In genomic region chr3:31531465-31531991, GRCh38 we compare ENCODE assay signal across 8 cellular contexts. TPM values are rescaled to one million over a fixed set of nuclear protein-coding genes. Genes with fewer than 3 reads are reported as not detected.
A peak's percentile ranks its signal among the peaks of the same experiment; 100 is the strongest.
DNase-seq lines count a peak whose midpoint lies in the region; ATAC-seq and TF ChIP-seq lines count a peak whose summit lies in the region.

No MANE protein-coding gene starts in this region.

- peaks cover 12% of the 10 kb centered on the region for H3K4me1 Mint-ChIP-seq in activated naive CD8-positive, alpha-beta T cell treated with anti-CD3 and anti-CD28 coated beads for 36 hours

- H3K9me3 Mint-ChIP-seq in activated naive CD8-positive, alpha-beta T cell treated with anti-CD3 and anti-CD28 coated beads for 36 hours: no peaks in the 10 kb centered on the region

- TF ChIP-seq POLR2A in tibial nerve (IDR thresholded peaks at IDR 0.05): no peak

- H3K4me3 Mint-ChIP-seq in activated naive CD8-positive, alpha-beta T cell treated with anti-CD3 and anti-CD28 coated beads for 36 hours: peak overlapping the region; percentile 95

- no peaks in the 10 kb centered on the region for H3K27me3 Mint-ChIP-seq in activated naive CD8-positive, alpha-beta T cell treated with anti-CD3 and anti-CD28 coated beads for 36 hours

- no peaks in the 10 kb centered on the region for H3K9me3 ChIP-seq in tibial nerve

- H3K27ac Mint-ChIP-seq in activated naive CD8-positive, alpha-beta T cell treated with anti-CD3 and anti-CD28 coated beads for 36 hours: peak overlapping the region; percentile 99

- ATAC-seq in GM21447 (IDR thresholded peaks at IDR 0.05; ENCODE audit: unreplicated experiment): no peak

- H3K27ac ChIP-seq in HL-60 (replicated peaks) (peak overlapping the region; percentile 100), layer of hippocampus (ENCODE audit: low read depth, low read length) (peak overlapping the region; percentile 100), tibial nerve (peak overlapping the region; percentile 89 to 99 (median 98))

- no peaks in the 10 kb centered on the region for H3K36me3 ChIP-seq in tibial nerve

- DNase-seq in AG10803 (ENCODE audit: low read depth) (peak; percentile 7), HL-60 (ENCODE audit: low read depth in 1 of 2, low spot score in 1 of 2) (no peak), tibial nerve (ENCODE audit: low spot score in 2 of 2) (no peak), UCSD-AML1 (lab: John Stamatoyannopoulos, UW; ENCODE audit: unreplicated experiment) (no peak)
- DNase-seq in activated naive CD8-positive, alpha-beta T cell treated with anti-CD3 and anti-CD28 coated beads for 36 hours: no peak
- DNase-seq in activated naive CD4-positive, alpha-beta T cell treated with anti-CD3 and anti-CD28 coated beads, Interleukin-2, amount 50 U/mL, for 16 hours: no peak

- 2% methylated on average over 31 of the region's 31 CpGs for WGBS in tibial nerve, 2 donors

- H3K36me3 Mint-ChIP-seq in activated naive CD8-positive, alpha-beta T cell treated with anti-CD3 and anti-CD28 coated beads for 36 hours: peaks cover 17% of the 10 kb centered on the region

- peaks cover 0 to 39% (median 16%) of the 10 kb centered on the region in 4 donors for H3K4me1 ChIP-seq in tibial nerve

- H3K4me3 ChIP-seq in AG10803 (ENCODE audit: low read length) (peak overlapping the region; percentile 84), HL-60 (replicated peaks; ENCODE audit: insufficient read depth, low read length) (peak overlapping the region; percentile 41), tibial nerve (peak overlapping the region; percentile 80 to 93 (median 85))

- no peak for TF ChIP-seq EP300 in tibial nerve (IDR thresholded peaks at IDR 0.05)

- H3K27me3 ChIP-seq in HL-60 (ENCODE audit: insufficient read depth, poor library complexity, severe bottlenecking): no peaks in the 10 kb centered on the region
- H3K27me3 ChIP-seq in layer of hippocampus (ENCODE audit: control insufficient read depth, insufficient read depth, low read length): no peaks in the 10 kb centered on the region
- H3K27me3 ChIP-seq in tibial nerve: no peaks in the 10 kb centered on the region

- TF ChIP-seq CTCF in AG10803 (conservative IDR thresholded peaks at IDR 0.05; ENCODE audit: low read length) (peak; percentile 39), HL-60 (IDR thresholded peaks at IDR 0.05; ENCODE audit: insufficient read depth, low read length) (no peak), tibial nerve (IDR thresholded peaks at IDR 0.05) (peak in 1 of 5 experiments; percentile 31)

RNA-seq across cellular contexts. Expression of gene STT3B, which starts 1.2 kb away (rescaled TPM):
- total RNA-seq in activated naive CD8-positive, alpha-beta T cell treated with anti-CD3 and anti-CD28 coated beads for 36 hours: 100 to 1,000 TPM; 113 to 115 TPM
- 100 to 1,000 TPM in 2 of 4 donors, 10 to 100 TPM in 2; 78.1 to 130 (median 94.8) TPM for total RNA-seq in tibial nerve
